In the genomic region with DNA sequence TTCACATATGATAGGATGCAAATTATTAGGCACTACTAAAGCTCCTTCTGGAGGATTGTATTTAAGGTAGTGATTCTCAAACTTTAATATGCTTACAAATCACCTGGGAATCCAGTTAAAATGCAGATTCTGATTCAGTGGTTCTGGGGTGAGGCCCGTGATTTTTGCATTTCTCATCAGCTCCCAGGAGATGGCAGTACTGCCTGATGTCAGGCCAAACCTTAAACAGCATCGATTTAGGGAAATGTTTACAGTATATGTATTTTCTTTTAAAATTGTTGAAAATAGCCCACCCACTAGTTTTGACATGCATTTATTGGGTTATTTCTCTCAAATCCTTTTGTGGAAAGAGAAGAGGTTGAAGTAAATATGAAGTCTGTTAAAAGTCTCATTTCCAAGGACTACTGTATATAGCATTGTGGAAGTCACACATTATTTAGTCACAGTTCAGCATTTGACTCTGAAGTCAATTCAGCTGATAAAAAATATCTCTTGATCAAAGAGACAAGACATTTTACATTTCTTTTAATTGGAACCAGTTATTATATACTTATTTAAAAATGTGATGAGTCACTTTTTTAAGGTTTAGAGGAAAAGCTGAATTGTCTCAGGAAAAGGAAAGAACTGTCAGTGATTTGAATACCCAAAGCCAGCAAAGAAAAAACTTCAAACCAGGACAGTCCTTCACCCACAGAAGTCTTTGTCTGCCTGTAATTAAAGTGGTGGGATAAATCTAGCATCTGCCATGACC, we compare ENCODE assay signal across 9 cellular contexts. TPM values are rescaled to one million over a fixed set of nuclear protein-coding genes. Genes with fewer than 3 reads are reported as not detected.
DNase-seq lines count a peak whose midpoint lies in the region; ATAC-seq, FAIRE-seq and TF ChIP-seq lines count a peak whose summit lies in the region.
"Had no signal": no experiment of that assay in that cellular context is flagged by ENCODE, and none has a peak within 500 bp of the region (broad histone marks: within the 10 kb centered on the region; RNA-seq: fewer than 3 reads in every experiment).

No MANE protein-coding gene starts in this region.

- H3K4me2 ChIP-seq in OCI-LY1 (ENCODE audit: low read length): no peak overlapping the region; the same call in 1 of the 2 replicates

- H3K4me1 Mint-ChIP-seq in MCF 10A (ENCODE audit: insufficient read depth, unreplicated experiment) (peaks cover 12% of the 10 kb centered on the region), type B pancreatic cell (ENCODE audit: unreplicated experiment) (peaks cover 8% of the 10 kb centered on the region)

- no peak overlapping the region for H3K9ac ChIP-seq in OCI-LY1 (ENCODE audit: low read length)

- BruUV-seq in MCF 10A (replicated peaks; lab: Mats Ljungman, UMichigan): no TSS peak

- DNase-seq in COLO829 (ENCODE audit: low spot score) (peak; percentile 63), GM19239 (ENCODE audit: insufficient read length, low spot score) (no peak), MCF 10A (ENCODE audit: unreplicated experiment) (peak; percentile 62), kidney tubule cell (ENCODE audit: low spot score) (peak; percentile 43), type B pancreatic cell (ENCODE audit: extremely low spot score, unreplicated experiment) (no peak)

- H3K4me3 ChIP-seq in OCI-LY1 (ENCODE audit: low read depth, low read length, poor library complexity, severe bottlenecking): no peak overlapping the region
- H3K4me3 ChIP-seq: skin epidermis had no signal

- H3K27ac Mint-ChIP-seq in MCF 10A (ENCODE audit: low read depth, unreplicated experiment) (no peak overlapping the region), type B pancreatic cell (no peak overlapping the region)

- no peaks in the 10 kb centered on the region for H3K79me2 ChIP-seq in OCI-LY1 (ENCODE audit: insufficient read depth, low read length)

- no peaks in the 10 kb centered on the region for H3K36me3 Mint-ChIP-seq in MCF 10A (ENCODE audit: insufficient read depth, unreplicated experiment)
- no peaks in the 10 kb centered on the region for H3K36me3 Mint-ChIP-seq in type B pancreatic cell

- POLR2A ChIA-PET in MCF 10A (lab: Yijun Ruan, JAX): interaction anchor here (0.5 to 8.6 kb wide), 8 partner anchors 9 to 355 kb away, joined by 3 to 113 read pairs (median 4); partner anchors contain the start of gene HBP1

- H3K4me3 Mint-ChIP-seq in MCF 10A (ENCODE audit: unreplicated experiment) (no peak overlapping the region), type B pancreatic cell (no peak overlapping the region)

- H4K20me1 ChIP-seq in OCI-LY1 (ENCODE audit: insufficient read depth, low read length): no peaks in the 10 kb centered on the region

- FAIRE-seq in GM19239 (lab: Jason Lieb, UNC): peak; percentile 90

- no peak overlapping the region for H2AFZ ChIP-seq in OCI-LY1 (ENCODE audit: low read length)

- H3K4me1 ChIP-seq in OCI-LY1 (ENCODE audit: insufficient read depth, low read length, severe bottlenecking): peaks cover 7% of the 10 kb centered on the region

- no peaks in the 10 kb centered on the region for H3K9me2 ChIP-seq in OCI-LY1 (ENCODE audit: low read depth, low read length)

- TF ChIP-seq CTCF in OCI-LY1 (IDR thresholded peaks at IDR 0.05; ENCODE audit: low read length) (peak; percentile 94), MCF 10A (IDR thresholded peaks at IDR 0.05; ENCODE audit: unreplicated experiment) (peak; percentile 67), type B pancreatic cell (conservative IDR thresholded peaks at IDR 0.05) (peak; percentile 79)

- H3K9me3 ChIP-seq in OCI-LY1 (ENCODE audit: low read length): no peaks in the 10 kb centered on the region

- intact Hi-C loops in MCF 10A (cut with micrococcal nuclease): loop anchor here (1.0 to 5.0 kb wide), 3 partner anchors 485 to 605 kb away; partner anchors contain the start of gene CCDC71L

- H3F3A ChIP-seq in OCI-LY1 (ENCODE audit: insufficient read depth, low read length): no peaks in the 10 kb centered on the region

- no peaks in the 10 kb centered on the region for H3K36me3 ChIP-seq in OCI-LY1 (ENCODE audit: insufficient read depth, low read length)

- CTCF ChIA-PET in MCF 10A (lab: Yijun Ruan, JAX): interaction anchor here (0.6 to 8.4 kb wide), 41 partner anchors 9 to 1840 kb away, joined by 3 to 156 read pairs (median 4); partner anchors contain the start of genes BCAP29, CCDC71L and HBP1

- H3K27me3 Mint-ChIP-seq in MCF 10A (ENCODE audit: insufficient read depth, unreplicated experiment) (no peaks in the 10 kb centered on the region), type B pancreatic cell (no peaks in the 10 kb centered on the region)

- H3K9me3 Mint-ChIP-seq in MCF 10A (ENCODE audit: unreplicated experiment): no peaks in the 10 kb centered on the region
- H3K9me3 Mint-ChIP-seq in type B pancreatic cell: no peaks in the 10 kb centered on the region

- no peak overlapping the region for H3K27ac ChIP-seq in OCI-LY1 (ENCODE audit: low read depth, low read length, poor library complexity, severe bottlenecking)
- H3K27ac ChIP-seq: skin epidermis had no signal

- ATAC-seq in HG03442 (IDR thresholded peaks at IDR 0.05; ENCODE audit: unreplicated experiment) (no peak), GM21360 (IDR thresholded peaks at IDR 0.05; ENCODE audit: unreplicated experiment) (no peak)

- no peaks in the 10 kb centered on the region for H3K27me3 ChIP-seq in OCI-LY1 (ENCODE audit: insufficient read depth, low read length)

RNA-seq across cellular contexts. Expression of gene HBP1, which starts 21.2 kb away (rescaled TPM):
- total RNA-seq in MCF 10A (2022): 30.2 and 37.0 TPM in 2 replicates
- 51.5 and 56.9 TPM in 2 replicates for total RNA-seq in type B pancreatic cell (ENCODE audit: low replicate concordance)

Comparison
In these comparisons a context has a peak if more than half of its experiments do, and no peak if none do; other contexts are left out.
1. DNase-seq: peak in COLO829 (single experiment), MCF 10A (single experiment) and kidney tubule cell (single experiment); none in GM19239 (single experiment) and type B pancreatic cell (single experiment).
2. Peak in every context shown above with its lines, with median percentiles within 50 percentile points of each other: CTCF ChIP-seq.